ENCODE assay signal across 13 cellular contexts in the genomic region with DNA sequence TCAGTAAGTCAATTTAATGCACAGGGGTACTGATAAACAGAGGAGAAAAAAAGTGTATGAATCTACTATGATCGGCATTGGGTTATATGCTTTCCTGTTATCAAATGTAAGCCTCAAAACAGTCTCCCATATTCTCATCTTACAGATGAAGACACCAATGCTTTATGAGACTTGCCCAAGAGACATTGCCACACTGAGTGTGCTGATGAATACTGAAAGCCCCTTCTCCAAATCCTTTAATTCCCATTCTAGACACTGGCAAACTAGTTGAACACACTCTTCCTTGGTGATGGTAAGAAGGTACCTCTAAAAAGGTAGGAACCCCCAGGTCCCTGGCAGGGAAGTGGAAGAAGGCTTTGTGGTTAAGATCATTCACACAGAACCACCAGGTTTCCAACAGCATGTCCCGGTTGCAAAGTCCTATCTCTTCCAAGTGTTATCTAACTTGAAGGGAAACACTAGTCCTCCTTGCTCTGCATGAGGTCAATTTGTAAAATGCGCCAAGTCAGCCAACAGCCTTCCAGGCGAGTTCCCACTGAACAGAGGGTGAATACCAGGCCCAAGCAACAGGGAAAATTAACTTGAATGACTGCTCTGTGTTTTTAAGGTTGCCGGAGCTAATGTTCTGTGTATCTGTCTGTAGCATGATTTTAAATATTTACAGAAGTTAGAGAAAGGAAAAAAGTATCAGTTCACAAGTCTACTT. TPM values are rescaled to one million over a fixed set of nuclear protein-coding genes. Genes with fewer than 3 reads are reported as not detected.
A peak's percentile ranks its signal among the peaks of the same experiment; 100 is the strongest.
DNase-seq lines count a peak whose midpoint lies in the region; ATAC-seq and TF ChIP-seq lines count a peak whose summit lies in the region.
"Had no signal": no experiment of that assay in that cellular context is flagged by ENCODE, and none has a peak within 500 bp of the region (broad histone marks: within the 10 kb centered on the region; RNA-seq: fewer than 3 reads in every experiment).

No MANE protein-coding gene starts in this region.

- H3K9me3 ChIP-seq in GM23248 (ENCODE audit: low read depth) (no peaks in the 10 kb centered on the region), left ventricle myocardium inferior (replicated peaks) (no peaks in the 10 kb centered on the region), sigmoid colon (no peaks in the 10 kb centered on the region)
- H3K9me3 ChIP-seq: upper lobe of left lung had no signal

- no peak for TF ChIP-seq POLR2A in sigmoid colon (IDR thresholded peaks at IDR 0.05)

- H3K9me2 ChIP-seq in GM23248 (ENCODE audit: insufficient read depth), result no peaks in the 10 kb centered on the region

- peak; percentile 41 for DNase-seq in GM23248
- peak; percentile 55 for DNase-seq in astrocyte of the spinal cord (ENCODE audit: low read depth, low spot score)
- peak; percentile 27 for DNase-seq in left ventricle myocardium inferior
- peak; percentile 70 for DNase-seq in sigmoid colon
- DNase-seq in NCI-H1436 (lab: John Stamatoyannopoulos, UW), result no peak
- DNase-seq in NCI-H1048 (lab: John Stamatoyannopoulos, UW), result no peak
- DNase-seq in SIG-M5 (lab: John Stamatoyannopoulos, UW), result no peak
- DNase-seq: activated naive CD8-positive, alpha-beta T cell treated with anti-CD3 and anti-CD28 coated beads, Interleukin-2, amount 10 ng/mL, durations not matched to agents 7 days and 5 days; foreskin fibroblast; NCI-H1436 treated with DMSO at 0.1 percent for 48 hours; stimulated activated CD4-positive, alpha-beta T cell treated with anti-CD3 and anti-CD28 coated beads, Interleukin-4, amount 100 ng/mL, for 1 hour; upper lobe of left lung had no signal

- H3K4me3 ChIP-seq in GM23248 (no peak overlapping the region), astrocyte of the spinal cord (ENCODE audit: low read depth, low read length) (no peak overlapping the region), left ventricle myocardium inferior (peak overlapping the region; percentile 10), sigmoid colon (no peak overlapping the region)
- H3K4me3 ChIP-seq: upper lobe of left lung had no signal

- H3K27ac ChIP-seq in GM23248, result peak overlapping the region; percentile 76; the same call in 1 of the 2 replicates
- peak overlapping the region; percentile 97 for H3K27ac ChIP-seq in left ventricle myocardium inferior (replicated peaks)
- peak overlapping the region; percentile 28 to 97 (median 96) for H3K27ac ChIP-seq in sigmoid colon

- peak overlapping the region; percentile 9 for H3K4me2 ChIP-seq in GM23248 (ENCODE audit: unreplicated experiment)

- no peak for ATAC-seq in HG03025 (IDR thresholded peaks at IDR 0.05; ENCODE audit: low FRiP score, unreplicated experiment)

- 45 to 51% methylated on average over 5 of the region's 5 CpGs for WGBS in GM23248 (ENCODE audit: low coverage in 1 of 2, low lambda C conversion rate in 2 of 2, missing lambda C conversion rate in 2 of 2), 2 experiments
- WGBS in sigmoid colon, 2 donors, result 72 to 73% methylated on average over 5 of the region's 5 CpGs

- peaks cover 24% of the 10 kb centered on the region for H3F3A ChIP-seq in GM23248 (ENCODE audit: insufficient read depth)

- no peak overlapping the region for H3K9ac ChIP-seq in GM23248

- peaks cover 38% of the 10 kb centered on the region for H3K4me1 ChIP-seq in GM23248 (ENCODE audit: insufficient read depth)
- peaks cover 86% of the 10 kb centered on the region for H3K4me1 ChIP-seq in left ventricle myocardium inferior
- H3K4me1 ChIP-seq in sigmoid colon, result peaks cover 0 to 70% (median 61%) of the 10 kb centered on the region in 4 donors

- intact Hi-C loops in left ventricle myocardium inferior (cut with micrococcal nuclease) (no loop called here), sigmoid colon (cut with DNase I) (loop anchor here (10.0 kb wide), 3 partner anchors 246 to 824 kb away; a partner anchor contains a TSS)

- H4K20me1 ChIP-seq in GM23248 (ENCODE audit: insufficient read depth), result 0 out of 2 replicates have a peak, but pooled peaks cover 14% of the 10 kb centered on the region

- H3K27me3 ChIP-seq in GM23248 (replicated peaks; ENCODE audit: insufficient read depth), result no peaks in the 10 kb centered on the region
- no peaks in the 10 kb centered on the region for H3K27me3 ChIP-seq in left ventricle myocardium inferior (ENCODE audit: low read depth)
- no peaks in the 10 kb centered on the region for H3K27me3 ChIP-seq in sigmoid colon
- H3K27me3 ChIP-seq: upper lobe of left lung had no signal

- no peak for TF ChIP-seq EP300 in sigmoid colon (IDR thresholded peaks at IDR 0.05)

- peaks cover 92% of the 10 kb centered on the region for H3K79me2 ChIP-seq in GM23248 (ENCODE audit: insufficient read depth)

- TF ChIP-seq CTCF in astrocyte of the spinal cord (IDR thresholded peaks at IDR 0.05; ENCODE audit: low read depth, low read length) (no peak), left ventricle myocardium inferior (IDR thresholded peaks at IDR 0.05; ENCODE audit: borderline replicate concordance) (no peak), sigmoid colon (IDR thresholded peaks at IDR 0.05) (no peak)

- no peak overlapping the region for H2AFZ ChIP-seq in GM23248

- in situ Hi-C loops in GM23248 (cut with MboI), result no loop called here
- in situ Hi-C loops in astrocyte of the spinal cord (cut with HindIII; ENCODE audit: low sequenced_read_pairs), result no loop called here

- H3K36me3 ChIP-seq in GM23248 (ENCODE audit: low read depth), result no peaks in the 10 kb centered on the region; the same call in 1 of the 2 replicates
- H3K36me3 ChIP-seq in left ventricle myocardium inferior, result peaks cover 12% of the 10 kb centered on the region
- peaks cover 0 to 7% (median 3%) of the 10 kb centered on the region in 4 donors for H3K36me3 ChIP-seq in sigmoid colon

RNA-seq across cellular contexts. Expression of a gene that starts 5.1 kb away (rescaled TPM):
- total RNA-seq in GM23248 (2014; rRNA removed; shearing (Covaris generic)), result 82.5 and 101 TPM in 2 replicates
- polyA plus RNA-seq in GM23248 (2016; fragmentation: Nextera tagmentation; extraction: Ambion mirVana) (31.6 and 34.0 TPM in 2 replicates), sigmoid colon (10 to 100 TPM in 2 of 3 donors, 1 to 10 TPM in 1; 7.9 to 18.6 (median 14.8) TPM)
- total RNA-seq in left ventricle myocardium inferior (50.7 TPM), sigmoid colon (100 to 1,000 TPM in 1 of 4 donors, 10 to 100 TPM in 3; 79.2 to 102 (median 82.7) TPM)

Comparison
In these comparisons a context has a peak if more than half of its experiments do, and no peak if none do; other contexts are left out.
1. DNase-seq: peak in GM23248 (single experiment), astrocyte of the spinal cord (single experiment), left ventricle myocardium inferior (single experiment) and sigmoid colon (single experiment); none in NCI-H1436 (single experiment), NCI-H1048 (single experiment) and SIG-M5 (single experiment).
2. Peak in every context shown above with its lines, with median percentiles within 50 percentile points of each other: H3K27ac ChIP-seq.